ENCODE assay signal across 8 cellular contexts in genomic region chr6:136822051-136822378, GRCh38. TPM values are rescaled to one million over a fixed set of nuclear protein-coding genes. Genes with fewer than 3 reads are reported as not detected.
A peak's percentile ranks its signal among the peaks of the same experiment; 100 is the strongest.
DNase-seq lines count a peak whose midpoint lies in the region; ATAC-seq and TF ChIP-seq lines count a peak whose summit lies in the region.

No MANE protein-coding gene starts in this region.

- peaks cover 14% of the 10 kb centered on the region for H3K4me1 ChIP-seq in CD8-positive, alpha-beta T cell (ENCODE audit: insufficient read depth, low read length)
- H3K4me1 ChIP-seq in breast epithelium (peaks cover 0 to 4% of the 10 kb centered on the region in 2 donors), right lobe of liver (peaks cover 0 to 5% (median 0%) of the 10 kb centered on the region in 4 donors)

- H3K27me3 Mint-ChIP-seq in CD8-positive, alpha-beta T cell (ENCODE audit: low read depth): peaks cover 3% of the 10 kb centered on the region
- H3K27me3 Mint-ChIP-seq in stimulated activated naive B cell treated with anti-CD40 and anti-IgM and Interleukin-4, amounts not matched to agents 10 μg/mL and 1 μg/mL and 100 μg/mL, for 72 hours: peaks cover 0 to 6% of the 10 kb centered on the region in 2 donors

- intact Hi-C loops in CD8-positive, alpha-beta T cell (cut with DNase I, micrococcal nuclease): loop anchor here (1.0 to 10.0 kb wide), 9 partner anchors 30 to 1583 kb away; partner anchors contain the start of genes IFNGR1 (in 2 of the 2), MAP3K5 (in 2 of the 2) and HEBP2 (in 1 of the 2)
- intact Hi-C loops in breast epithelium (cut with DNase I; ENCODE audit: low total_unique reads) (no loop called here), right lobe of liver (cut with DNase I) (no loop called here)

- H3K27me3 ChIP-seq in CD8-positive, alpha-beta T cell (ENCODE audit: insufficient read depth, low read length): no peaks in the 10 kb centered on the region
- H3K27me3 ChIP-seq in breast epithelium: no peaks in the 10 kb centered on the region
- H3K27me3 ChIP-seq in right lobe of liver: no peaks in the 10 kb centered on the region

- WGBS in right lobe of liver (ENCODE audit: insufficient coverage, low coverage, low lambda C conversion rate, missing lambda C conversion rate): 0% methylated on average over 10 of the region's 11 CpGs

- H3K4me3 ChIP-seq in CD8-positive, alpha-beta T cell (ENCODE audit: low read depth, low read length): peak overlapping the region; percentile 57
- peak overlapping the region; percentile 63 to 88 (median 73) for H3K4me3 ChIP-seq in breast epithelium
- peak overlapping the region; percentile 73 to 84 (median 83) for H3K4me3 ChIP-seq in right lobe of liver

- CTCF ChIA-PET in CD8-positive, alpha-beta T cell (lab: Charles Lee): interaction anchor here (0.7 to 2.1 kb wide), 7 partner anchors 9 to 534 kb away, joined by 3 to 9 read pairs (median 4); partner anchors contain the start of gene MAP3K5

- peak overlapping the region; percentile 95 for H3K27ac Mint-ChIP-seq in CD8-positive, alpha-beta T cell
- H3K27ac Mint-ChIP-seq in stimulated activated naive B cell treated with anti-CD40 and anti-IgM and Interleukin-4, amounts not matched to agents 10 μg/mL and 1 μg/mL and 100 μg/mL, for 72 hours: peak overlapping the region; percentile 98

- ATAC-seq in CD8-positive, alpha-beta T cell: peak; percentile 1
- ATAC-seq in GM21515 (IDR thresholded peaks at IDR 0.05; ENCODE audit: unreplicated experiment): peak; percentile 5
- peak in 3 of 4 donors; percentile 10 to 27 (median 11) for ATAC-seq in right lobe of liver
- no peak for ATAC-seq in stimulated activated naive B cell treated with anti-CD40 and anti-IgM and Interleukin-4, amounts not matched to agents 10 μg/mL and 1 μg/mL and 100 μg/mL, for 72 hours (replicated peaks)

- peaks cover 29% of the 10 kb centered on the region for H3K4me1 Mint-ChIP-seq in CD8-positive, alpha-beta T cell (ENCODE audit: low read depth)
- peaks cover 17 to 52% of the 10 kb centered on the region in 2 donors for H3K4me1 Mint-ChIP-seq in stimulated activated naive B cell treated with anti-CD40 and anti-IgM and Interleukin-4, amounts not matched to agents 10 μg/mL and 1 μg/mL and 100 μg/mL, for 72 hours

- no peaks in the 10 kb centered on the region for H3K9me3 Mint-ChIP-seq in CD8-positive, alpha-beta T cell
- H3K9me3 Mint-ChIP-seq in stimulated activated naive B cell treated with anti-CD40 and anti-IgM and Interleukin-4, amounts not matched to agents 10 μg/mL and 1 μg/mL and 100 μg/mL, for 72 hours: no peaks in the 10 kb centered on the region

- H3K4me3 Mint-ChIP-seq in CD8-positive, alpha-beta T cell: peak overlapping the region; percentile 93
- peak overlapping the region; percentile 91 to 98 for H3K4me3 Mint-ChIP-seq in stimulated activated naive B cell treated with anti-CD40 and anti-IgM and Interleukin-4, amounts not matched to agents 10 μg/mL and 1 μg/mL and 100 μg/mL, for 72 hours

- peaks cover 20% of the 10 kb centered on the region for H3K36me3 Mint-ChIP-seq in CD8-positive, alpha-beta T cell
- peaks cover 15 to 21% of the 10 kb centered on the region in 2 donors for H3K36me3 Mint-ChIP-seq in stimulated activated naive B cell treated with anti-CD40 and anti-IgM and Interleukin-4, amounts not matched to agents 10 μg/mL and 1 μg/mL and 100 μg/mL, for 72 hours

- peak overlapping the region; percentile 82 for H3K27ac ChIP-seq in CD8-positive, alpha-beta T cell (ENCODE audit: low read depth, low read length)
- H3K27ac ChIP-seq in breast epithelium: peak overlapping the region; percentile 93 to 97
- peak overlapping the region in 2 of 3 donors; percentile 81 to 87 for H3K27ac ChIP-seq in right lobe of liver

- POLR2A ChIA-PET in CD8-positive, alpha-beta T cell (lab: Charles Lee): interaction anchor here (0.6 to 2.9 kb wide), 3 partner anchors 23 to 532 kb away, joined by 3 to 31 read pairs (median 7); partner anchors contain the start of genes BCLAF1 and MAP3K5

- no peaks in the 10 kb centered on the region for H3K9me3 ChIP-seq in CD8-positive, alpha-beta T cell (ENCODE audit: low read length)
- H3K9me3 ChIP-seq in breast epithelium (no peaks in the 10 kb centered on the region), right lobe of liver (no peaks in the 10 kb centered on the region)

- TF ChIP-seq POLR2A in breast epithelium (IDR thresholded peaks at IDR 0.05): no peak
- TF ChIP-seq POLR2A in right lobe of liver (IDR thresholded peaks at IDR 0.05): no peak

- TF ChIP-seq CTCF in CD8-positive, alpha-beta T cell (IDR thresholded peaks at IDR 0.05): no peak
- TF ChIP-seq CTCF in breast epithelium (IDR thresholded peaks at IDR 0.05): no peak
- no peak for TF ChIP-seq CTCF in right lobe of liver (IDR thresholded peaks at IDR 0.05)

- H3K36me3 ChIP-seq in CD8-positive, alpha-beta T cell (ENCODE audit: insufficient read depth, low read length): no peaks in the 10 kb centered on the region
- H3K36me3 ChIP-seq in breast epithelium (no peaks in the 10 kb centered on the region), right lobe of liver (no peaks in the 10 kb centered on the region)

- no peak for DNase-seq in CD8-positive, alpha-beta T cell
- peak; percentile 77 for DNase-seq in NCI-H69 (lab: John Stamatoyannopoulos, UW)
- DNase-seq in breast epithelium (ENCODE audit: low spot score in 2 of 2): no peak
- DNase-seq in right lobe of liver: peak in 1 of 3 donors; percentile 21
- DNase-seq in stimulated activated naive B cell treated with anti-CD40 and anti-IgM and Interleukin-4, amounts not matched to agents 10 μg/mL and 1 μg/mL and 100 μg/mL, for 72 hours: peak; percentile 9
- no peak for DNase-seq in NCI-H82 (lab: John Stamatoyannopoulos, UW)
- DNase-seq in globus pallidus (ENCODE audit: low spot score): no peak

RNA-seq across cellular contexts. Expression of gene PEX7, which starts 0.4 kb away (rescaled TPM):
- 1 to 10 TPM; 2.6 to 2.8 TPM for total RNA-seq in CD8-positive, alpha-beta T cell
- total RNA-seq in breast epithelium (10 to 100 TPM in 2 of 3 donors, 1 to 10 TPM in 1; 8.2 to 20.0 (median 19.3) TPM), right lobe of liver (1 to 10 TPM; 4.8 to 8.7 (median 5.2) TPM)

RNA-seq across cellular contexts. Expression of gene MAP3K5, which starts 29.7 kb away (rescaled TPM):
- 10 to 100 TPM; 11.1 to 11.3 TPM for total RNA-seq in CD8-positive, alpha-beta T cell
- total RNA-seq in breast epithelium: 10 to 100 TPM; 18.6 to 40.0 (median 33.2) TPM
- 10 to 100 TPM in 1 of 6 experiments, 1 to 10 TPM in 5; 5.0 to 10.4 (median 6.9) TPM for total RNA-seq in right lobe of liver

Comparison
In these comparisons a context has a peak if more than half of its experiments do, and no peak if none do; other contexts are left out.
1. ATAC-seq: peak in CD8-positive, alpha-beta T cell (single experiment), GM21515 (single experiment) and right lobe of liver (3 of 4); none in stimulated activated naive B cell treated with anti-CD40 and anti-IgM and Interleukin-4, amounts not matched to agents 10 μg/mL and 1 μg/mL and 100 μg/mL, for 72 hours (0 of 2).
2. DNase-seq: peak in NCI-H69 (single experiment) and stimulated activated naive B cell treated with anti-CD40 and anti-IgM and Interleukin-4, amounts not matched to agents 10 μg/mL and 1 μg/mL and 100 μg/mL, for 72 hours (single experiment); none in CD8-positive, alpha-beta T cell (0 of 7), breast epithelium (0 of 2), NCI-H82 (single experiment) and globus pallidus (single experiment).
3. intact Hi-C loops: an anchor here in CD8-positive, alpha-beta T cell (1.0 to 10.0 kb wide); none called in breast epithelium and right lobe of liver.
4. Peak in every context shown above with its lines, with median percentiles within 50 percentile points of each other: H3K27ac ChIP-seq and H3K4me3 ChIP-seq.